In the genomic region with DNA sequence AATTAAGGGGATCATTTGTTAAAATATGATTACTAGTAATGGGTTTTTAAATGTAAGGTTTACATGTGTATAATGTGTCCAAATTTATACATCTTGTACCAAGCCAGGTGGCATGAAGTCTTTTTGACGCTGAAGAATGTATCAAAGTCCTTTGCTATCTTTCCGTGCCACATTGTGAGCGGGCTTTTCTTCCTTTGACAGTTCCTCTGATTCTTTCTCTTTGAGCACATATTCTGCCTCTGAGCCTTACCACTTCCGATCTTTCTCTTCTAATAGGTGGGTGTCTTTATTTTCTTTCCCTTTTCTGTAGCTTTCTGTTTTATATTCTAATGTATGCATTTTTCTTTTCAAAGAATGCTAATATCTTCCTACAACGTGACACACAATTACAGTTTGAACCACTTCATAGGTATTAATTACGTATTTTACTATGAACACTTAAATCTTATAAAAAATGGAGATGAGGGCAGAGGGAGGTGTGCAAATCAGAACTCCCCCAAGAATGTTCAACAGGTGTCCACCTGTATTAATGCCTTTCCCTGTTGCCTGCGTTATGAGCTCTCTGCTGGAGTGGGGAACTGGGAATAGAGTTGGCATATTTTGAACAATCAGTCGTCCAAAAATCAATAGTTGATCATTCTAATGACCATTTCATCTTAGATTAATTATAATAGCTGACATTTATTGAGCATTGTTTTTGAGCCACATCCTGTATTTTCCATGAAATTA, we compare ENCODE assay signal across 9 cellular contexts.
"Had no signal": no experiment of that assay in that cellular context is flagged by ENCODE, and none has a peak within 500 bp of the region (broad histone marks: within the 10 kb centered on the region; RNA-seq: fewer than 3 reads in every experiment).

No MANE protein-coding gene starts in this region.

- H3K4me3 Mint-ChIP-seq: IgD-negative memory B cell had no signal

- H3K4me3 ChIP-seq: K562 had no signal

- DNase-seq: IMR-90, KBM-7, KG1 had no signal

- H3K27ac ChIP-seq: HL-60, KMS-11 had no signal

- H3K36me3 Mint-ChIP-seq: IgD-negative memory B cell had no signal

- H3K4me1 Mint-ChIP-seq: IgD-negative memory B cell had no signal

- H3K27ac Mint-ChIP-seq: IgD-negative memory B cell had no signal

- FAIRE-seq: HepG2, HTR-8/SVneo, K562 had no signal
